Comparison of ENCODE assay signal across 15 cellular contexts in the genomic region with DNA sequence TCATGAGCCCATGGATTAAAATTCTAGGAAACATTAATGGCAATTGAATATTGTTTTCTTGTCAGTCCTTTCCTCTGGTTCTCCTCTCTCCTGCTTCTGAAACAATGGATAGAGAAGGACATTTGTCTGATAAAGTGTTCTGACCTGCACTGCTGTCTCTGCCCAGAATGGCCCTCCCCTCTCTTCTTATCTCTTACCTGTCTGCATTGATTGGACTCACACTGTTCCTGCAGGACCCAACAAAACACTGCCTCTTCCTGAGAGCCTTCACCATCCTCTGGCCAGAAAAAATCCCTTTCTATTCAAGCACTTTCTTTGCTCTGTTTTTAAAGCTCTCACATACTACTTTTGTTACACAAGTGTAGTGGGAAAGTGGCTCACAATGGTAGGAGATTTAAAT.
"Had no signal": no experiment of that assay in that cellular context is flagged by ENCODE, and none has a peak within 500 bp of the region (broad histone marks: within the 10 kb centered on the region; RNA-seq: fewer than 3 reads in every experiment).

No MANE protein-coding gene starts in this region.

- H3K4me3 ChIP-seq: smooth muscle cell, testis, upper lobe of left lung had no signal

- H3K4me2 ChIP-seq: smooth muscle cell had no signal

- H3K4me1 ChIP-seq: testis had no signal

- H3K9me3 Mint-ChIP-seq: effector memory CD8-positive, alpha-beta T cell had no signal

- H3K9me3 ChIP-seq: testis, upper lobe of left lung had no signal

- H3K27me3 ChIP-seq: testis, upper lobe of left lung had no signal

- DNase-seq: activated gamma-delta T cell treated with Interleukin-2 at 50 U/mL for 16 hours; dermis blood vessel endothelial cell; effector memory CD8-positive, alpha-beta T cell; hippocampal formation; kidney; naive thymus-derived CD8-positive, alpha-beta T cell; stimulated activated CD4-positive, alpha-beta T cell treated with anti-CD3 and anti-CD28 coated beads, Interleukin-4, amount 100 ng/mL, for 24 hours; T-helper 1 cell; T-helper 9 cell; testis; upper lobe of left lung had no signal

- H3K27ac Mint-ChIP-seq: activated naive CD8-positive, alpha-beta T cell; activated T-helper 1 cell treated with anti-CD3 and anti-CD28 coated beads, Interleukin-12 subunit alpha, Interleukin-12 subunit beta, Interleukin-2, Interleukin-4 antibody, amounts not matched to agents 30 ng/mL and 10 ng/mL and 1 ng/mL, durations not matched to agents 14 hours and 24 hours and 36 hours; stimulated activated memory B cell treated with anti-CD40 and anti-IgM and Interleukin-4, amounts not matched to agents 10 μg/mL and 1 μg/mL and 100 μg/mL, for 72 hours had no signal

- H3K27me3 Mint-ChIP-seq: activated naive CD8-positive, alpha-beta T cell; effector memory CD8-positive, alpha-beta T cell; naive thymus-derived CD8-positive, alpha-beta T cell; stimulated activated memory B cell treated with anti-CD40 and anti-IgM and Interleukin-4, amounts not matched to agents 10 μg/mL and 1 μg/mL and 100 μg/mL, for 72 hours had no signal

- ATAC-seq: effector memory CD8-positive, alpha-beta T cell; naive thymus-derived CD8-positive, alpha-beta T cell; stimulated activated memory B cell treated with anti-CD40 and anti-IgM and Interleukin-4, amounts not matched to agents 10 μg/mL and 1 μg/mL and 100 μg/mL, for 72 hours had no signal

- H3K27ac ChIP-seq: testis, upper lobe of left lung had no signal

- H3K4me3 Mint-ChIP-seq: activated naive CD8-positive, alpha-beta T cell; activated T-helper 1 cell treated with anti-CD3 and anti-CD28 coated beads, Interleukin-12 subunit alpha, Interleukin-12 subunit beta, Interleukin-2, Interleukin-4 antibody, amounts not matched to agents 30 ng/mL and 10 ng/mL and 1 ng/mL, durations not matched to agents 14 hours and 24 hours and 36 hours; effector memory CD8-positive, alpha-beta T cell; naive thymus-derived CD8-positive, alpha-beta T cell; stimulated activated memory B cell treated with anti-CD40 and anti-IgM and Interleukin-4, amounts not matched to agents 10 μg/mL and 1 μg/mL and 100 μg/mL, for 72 hours had no signal
